17 cellular contexts compared by ENCODE assay signal in genomic region chr10:101046332-101047238, GRCh38. TPM values are rescaled to one million over a fixed set of nuclear protein-coding genes. Genes with fewer than 3 reads are reported as not detected.
DNase-seq lines count a peak whose midpoint lies in the region; ATAC-seq and TF ChIP-seq lines count a peak whose summit lies in the region.
"Had no signal": no experiment of that assay in that cellular context is flagged by ENCODE, and none has a peak within 500 bp of the region (broad histone marks: within the 10 kb centered on the region; RNA-seq: fewer than 3 reads in every experiment).

No MANE protein-coding gene starts in this region.

- H3K4me3 ChIP-seq in A673 (ENCODE audit: low read depth, low read length, poor library complexity, severe bottlenecking) (peak overlapping the region; percentile 32), GM23338 (peak overlapping the region; percentile 49), adrenal gland (no peak overlapping the region), thyroid gland (replicated peaks in 1 of 3) (no peak overlapping the region)
- H3K4me3 ChIP-seq: HAP-1 had no signal

- no peaks in the 10 kb centered on the region for H3K9me3 Mint-ChIP-seq in GM23338
- H3K9me3 Mint-ChIP-seq in activated T-cell treated with anti-CD3 and anti-CD28 coated beads, Interleukin-2, amount 50 U/mL, for 72 hours = no peaks in the 10 kb centered on the region
- H3K9me3 Mint-ChIP-seq: T-cell had no signal

- intact Hi-C loops in A673 (cut with micrococcal nuclease; ENCODE audit: unreplicated experiment) = loop anchor here (2.0 kb wide), 1 partner anchor 20 kb away; no protein-coding TSS in a partner anchor
- intact Hi-C loops in adrenal gland (cut with DNase I) = no loop called here
- intact Hi-C loops in thyroid gland (cut with DNase I) = no loop called here

- 45 to 56% (median 49%) methylated on average over 13 to 25 of the region's 25 CpGs for WGBS in adrenal gland, 4 donors
- WGBS in thyroid gland, 2 donors = 28 to 30% methylated on average over 25 of the region's 25 CpGs

- H3K27ac ChIP-seq in A673 (ENCODE audit: low read depth, low read length, poor library complexity, severe bottlenecking) (peak overlapping the region; percentile 4), GM23338 (ENCODE audit: low read depth) (no peak overlapping the region), adrenal gland (no peak overlapping the region), thyroid gland (no peak overlapping the region)

- 0 out of 2 replicates have a peak, but pooled peaks have one; percentile 15 for TF ChIP-seq CTCF in A673 (conservative IDR thresholded peaks at IDR 0.05; ENCODE audit: low read depth, low read length)
- TF ChIP-seq CTCF in GM23338 (conservative IDR thresholded peaks at IDR 0.05; ENCODE audit: low read depth in 2 of 2) = peak in 1 of 2 experiments; percentile 12; a peak in 1 of 4 replicates
- TF ChIP-seq CTCF in adrenal gland (IDR thresholded peaks at IDR 0.05) = no peak
- TF ChIP-seq CTCF in thyroid gland (IDR thresholded peaks at IDR 0.05) = no peak

- H3K27me3 ChIP-seq in A673 (replicated peaks; ENCODE audit: insufficient read depth, low read depth, low read length, poor library complexity) = no peaks in the 10 kb centered on the region
- peaks cover 93% of the 10 kb centered on the region for H3K27me3 ChIP-seq in GM23338 (ENCODE audit: insufficient read depth)
- H3K27me3 ChIP-seq in adrenal gland = peaks cover 44% of the 10 kb centered on the region
- H3K27me3 ChIP-seq in thyroid gland = peaks cover 32% of the 10 kb centered on the region

- peaks cover 24% of the 10 kb centered on the region for H4K20me1 ChIP-seq in GM23338 (replicated peaks; ENCODE audit: insufficient read depth)

- H3K36me3 ChIP-seq in A673 (ENCODE audit: insufficient read depth, low read length, poor library complexity, severe bottlenecking) (no peaks in the 10 kb centered on the region), GM23338 (ENCODE audit: insufficient read depth) (no peaks in the 10 kb centered on the region), adrenal gland (replicated peaks in 1 of 2) (no peaks in the 10 kb centered on the region), thyroid gland (no peaks in the 10 kb centered on the region)
- H3K36me3 ChIP-seq: HAP-1 had no signal

- H2AFZ ChIP-seq in GM23338 = no peak overlapping the region

- TF ChIP-seq POLR2A in adrenal gland (IDR thresholded peaks at IDR 0.05) = no peak
- TF ChIP-seq POLR2A in thyroid gland (IDR thresholded peaks at IDR 0.05) = no peak

- H3F3A ChIP-seq in GM23338 (replicated peaks; ENCODE audit: low read depth) = peaks cover 19% of the 10 kb centered on the region

- H3K36me3 Mint-ChIP-seq in GM23338 (ENCODE audit: low read depth) = no peaks in the 10 kb centered on the region
- H3K36me3 Mint-ChIP-seq in activated T-cell treated with anti-CD3 and anti-CD28 coated beads, Interleukin-2, amount 50 U/mL, for 72 hours (ENCODE audit: insufficient read depth in 2 of 2) = no peaks in the 10 kb centered on the region
- H3K36me3 Mint-ChIP-seq: activated naive CD8-positive, alpha-beta T cell; T-cell had no signal

- peak; percentile 22 for ATAC-seq in GM23338
- ATAC-seq in HG03025 (IDR thresholded peaks at IDR 0.05; ENCODE audit: low FRiP score, unreplicated experiment) = no peak
- no peak for ATAC-seq in activated T-cell treated with anti-CD3 and anti-CD28 coated beads, Interleukin-2, amount 50 U/mL, for 72 hours (replicated peaks in 1 of 2)
- ATAC-seq: T-cell had no signal

- H3K27me3 Mint-ChIP-seq in GM23338 (ENCODE audit: insufficient read depth, low read depth, poor library complexity) = peaks cover 83% of the 10 kb centered on the region
- peaks cover 52% of the 10 kb centered on the region for H3K27me3 Mint-ChIP-seq in activated T-cell treated with anti-CD3 and anti-CD28 coated beads, Interleukin-2, amount 50 U/mL, for 72 hours (ENCODE audit: low read depth)

- no peaks in the 10 kb centered on the region for H3K79me2 ChIP-seq in GM23338 (replicated peaks; ENCODE audit: insufficient read depth)

- no peaks in the 10 kb centered on the region for H3K9me3 ChIP-seq in A673 (ENCODE audit: low read depth, low read length, poor library complexity, severe bottlenecking)
- H3K9me3 ChIP-seq in adrenal gland (replicated peaks in 1 of 3) = no peaks in the 10 kb centered on the region
- H3K9me3 ChIP-seq in thyroid gland = no peaks in the 10 kb centered on the region
- H3K9me3 ChIP-seq: HAP-1 had no signal

- POLR2A ChIA-PET in A673 (lab: Charles Lee; ENCODE audit: low non-redundant PET) = no interaction called here

- CTCF ChIA-PET in A673 (lab: Charles Lee) = interaction anchor here (0.5 to 1.6 kb wide), 4 partner anchors 13 to 95 kb away, joined by 3 to 11 read pairs (median 4); partner anchors contain the start of gene KAZALD1

- H3K4me2 ChIP-seq in GM23338 = peak overlapping the region; percentile 78

- peak overlapping the region; percentile 61 for H3K4me3 Mint-ChIP-seq in GM23338
- no peak overlapping the region for H3K4me3 Mint-ChIP-seq in activated T-cell treated with anti-CD3 and anti-CD28 coated beads, Interleukin-2, amount 50 U/mL, for 72 hours
- H3K4me3 Mint-ChIP-seq: activated naive CD8-positive, alpha-beta T cell; T-cell had no signal

- H3K9me2 ChIP-seq in GM23338 (ENCODE audit: insufficient read depth) = no peaks in the 10 kb centered on the region

- peaks cover 47% of the 10 kb centered on the region for H3K4me1 Mint-ChIP-seq in GM23338
- H3K4me1 Mint-ChIP-seq in activated T-cell treated with anti-CD3 and anti-CD28 coated beads, Interleukin-2, amount 50 U/mL, for 72 hours (ENCODE audit: low read depth) = peaks cover 36% of the 10 kb centered on the region

- H3K4me1 ChIP-seq in A673 (ENCODE audit: insufficient read depth, low read length, poor library complexity, severe bottlenecking) (peaks cover 41% of the 10 kb centered on the region), GM23338 (ENCODE audit: insufficient read depth) (peaks cover 42% of the 10 kb centered on the region), adrenal gland (replicated peaks in 1 of 2) (peaks cover 3 to 24% of the 10 kb centered on the region in 2 donors), thyroid gland (peaks cover 16 to 20% of the 10 kb centered on the region in 2 donors)

- peak; percentile 73 for DNase-seq in A673 (ENCODE audit: low spot score)
- peak; percentile 75 for DNase-seq in GM23338 (ENCODE audit: low spot score)
- peak; percentile 89 for DNase-seq in SK-N-DZ (ENCODE audit: low spot score)
- peak; percentile 71 for DNase-seq in islet precursor cell
- no peak for DNase-seq in adrenal gland
- DNase-seq in thyroid gland = no peak
- DNase-seq in activated T-cell treated with anti-CD3 and anti-CD28 coated beads, Interleukin-2, amount 50 U/mL, for 72 hours = no peak
- DNase-seq: activated CD4-positive, alpha-beta T cell treated with anti-CD3 and anti-CD28 coated beads for 4 hours; central memory CD4-positive, alpha-beta T cell; foreskin fibroblast; NCI-H1092 treated with DMSO at 0.1 percent for 48 hours; stimulated activated CD4-positive, alpha-beta T cell treated with anti-CD3 and anti-CD28 coated beads, Interleukin-4, amount 100 ng/mL, for 4 hours; T-cell; trophoblast cell had no signal

- H3K27ac Mint-ChIP-seq in GM23338 = no peak overlapping the region
- H3K27ac Mint-ChIP-seq in activated T-cell treated with anti-CD3 and anti-CD28 coated beads, Interleukin-2, amount 50 U/mL, for 72 hours = no peak overlapping the region
- H3K27ac Mint-ChIP-seq: activated naive CD8-positive, alpha-beta T cell had no signal

- no TSS peak for BruUV-seq in A673 (replicated peaks; lab: Mats Ljungman, UMichigan)

RNA-seq across cellular contexts. Expression of gene KAZALD1, which starts 15.2 kb away (rescaled TPM):
- 12.5 and 19.2 TPM in 2 replicates for total RNA-seq in A673 (2021)
- 1.2 and 1.3 TPM in 2 replicates for total RNA-seq in GM23338 (2014; rRNA removed; shearing (Covaris generic))
- polyA plus RNA-seq in GM23338 (2016; fragmentation: Nextera tagmentation; extraction: Ambion mirVana) = 0.27 and 0.75 TPM in 2 replicates
- 10.9 and 11.8 TPM in 2 replicates for polyA plus RNA-seq in SK-N-DZ (2014; cell fraction: cytosol; rRNA removed)
- 10.5 and 16.3 TPM in 2 replicates for polyA plus RNA-seq in SK-N-DZ (2014; cell fraction: nucleus; rRNA removed)
- 1 to 10 TPM; 1.3 to 5.4 (median 2.1) TPM for total RNA-seq in adrenal gland
- 1 to 10 TPM in 2 of 3 donors, under 1 TPM in 1; 0.55 to 3.9 (median 2.9) TPM for polyA plus RNA-seq in adrenal gland
- 1 to 10 TPM; 3.1 to 9.9 (median 6.3) TPM for total RNA-seq in thyroid gland
- under 1 TPM; 0.49 to 0.53 TPM for total RNA-seq in activated T-cell treated with anti-CD3 and anti-CD28 coated beads, Interleukin-2, amount 50 U/mL, for 72 hours

RNA-seq across cellular contexts. Expression of gene SFXN3, which starts 15.6 kb away (rescaled TPM):
- total RNA-seq in A673 (2021) (15.5 and 16.9 TPM in 2 replicates), adrenal gland (10 to 100 TPM; 20.4 to 54.0 (median 36.3) TPM), thyroid gland (10 to 100 TPM; 35.8 to 56.8 (median 43.3) TPM)
- 2.3 and 3.8 TPM in 2 replicates for total RNA-seq in GM23338 (2014; rRNA removed; shearing (Covaris generic))
- polyA plus RNA-seq in GM23338 (2016; fragmentation: Nextera tagmentation; extraction: Ambion mirVana) (0.68 and 0.73 TPM in 2 replicates), adrenal gland (10 to 100 TPM; 24.1 to 32.8 (median 25.7) TPM)
- 27.7 and 40.4 TPM in 2 replicates for polyA plus RNA-seq in SK-N-DZ (2014; cell fraction: cytosol; rRNA removed)
- 45.4 and 66.2 TPM in 2 replicates for polyA plus RNA-seq in SK-N-DZ (2014; cell fraction: nucleus; rRNA removed)
- total RNA-seq in activated T-cell treated with anti-CD3 and anti-CD28 coated beads, Interleukin-2, amount 50 U/mL, for 72 hours = 10 to 100 TPM; 23.5 to 24.2 TPM

RNA-seq across cellular contexts. Expression of gene PDZD7, which starts 15.7 kb away (rescaled TPM):
- total RNA-seq in A673 (2021) (0.26 and 0.30 TPM in 2 replicates), adrenal gland (1 to 10 TPM in 2 of 8 donors, under 1 TPM in 5, not detected in 1; 0.13 to 1.9 (median 0.60) TPM), thyroid gland (1 to 10 TPM in 1 of 4 donors, under 1 TPM in 3; 0.24 to 1.1 (median 0.69) TPM)
- total RNA-seq in GM23338 (2014; rRNA removed; shearing (Covaris generic)) = 1.7 and 2.3 TPM in 2 replicates
- polyA plus RNA-seq in GM23338 (2016; fragmentation: Nextera tagmentation; extraction: Ambion mirVana) (1.5 and 1.7 TPM in 2 replicates), adrenal gland (1 to 10 TPM in 2 of 3 donors, under 1 TPM in 1; 0.18 to 3.5 (median 1.0) TPM)
- polyA plus RNA-seq in SK-N-DZ (2014; cell fraction: cytosol; rRNA removed) = 9.9 and 10.1 TPM in 2 replicates
- 28.3 and 32.8 TPM in 2 replicates for polyA plus RNA-seq in SK-N-DZ (2014; cell fraction: nucleus; rRNA removed)
- under 1 TPM; 0.12 to 0.44 TPM for total RNA-seq in activated T-cell treated with anti-CD3 and anti-CD28 coated beads, Interleukin-2, amount 50 U/mL, for 72 hours

RNA-seq across cellular contexts. Expression of gene LZTS2, which starts 47.0 kb away (rescaled TPM):
- total RNA-seq in A673 (2021) (49.1 and 59.9 TPM in 2 replicates), adrenal gland (100 to 1,000 TPM in 4 of 8 donors, 10 to 100 TPM in 4; 45.6 to 161 (median 101) TPM), thyroid gland (100 to 1,000 TPM in 1 of 4 donors, 10 to 100 TPM in 3; 75.4 to 107 (median 88.1) TPM)
- total RNA-seq in GM23338 (2014; rRNA removed; shearing (Covaris generic)) = 62.8 and 88.3 TPM in 2 replicates
- polyA plus RNA-seq in GM23338 (2016; fragmentation: Nextera tagmentation; extraction: Ambion mirVana) (27.6 and 28.8 TPM in 2 replicates), adrenal gland (100 to 1,000 TPM in 2 of 3 donors, 10 to 100 TPM in 1; 12.2 to 232 (median 126) TPM)
- 84.2 and 97.5 TPM in 2 replicates for polyA plus RNA-seq in SK-N-DZ (2014; cell fraction: cytosol; rRNA removed)
- polyA plus RNA-seq in SK-N-DZ (2014; cell fraction: nucleus; rRNA removed) = 135 and 146 TPM in 2 replicates
- 10 to 100 TPM; 12.0 to 14.1 TPM for total RNA-seq in activated T-cell treated with anti-CD3 and anti-CD28 coated beads, Interleukin-2, amount 50 U/mL, for 72 hours

RNA-seq across cellular contexts. Expression of gene TWNK, which starts 59.2 kb away (rescaled TPM):
- total RNA-seq in A673 (2021) = 29.5 and 30.8 TPM in 2 replicates
- total RNA-seq in GM23338 (2014; rRNA removed; shearing (Covaris generic)) = 24.5 and 29.4 TPM in 2 replicates
- polyA plus RNA-seq in GM23338 (2016; fragmentation: Nextera tagmentation; extraction: Ambion mirVana) = 11.4 and 12.2 TPM in 2 replicates
- 15.5 and 19.5 TPM in 2 replicates for polyA plus RNA-seq in SK-N-DZ (2014; cell fraction: cytosol; rRNA removed)
- polyA plus RNA-seq in SK-N-DZ (2014; cell fraction: nucleus; rRNA removed) = 10.5 and 23.3 TPM in 2 replicates
- 10 to 100 TPM in 4 of 8 donors, 1 to 10 TPM in 4; 5.3 to 14.2 (median 10.2) TPM for total RNA-seq in adrenal gland
- polyA plus RNA-seq in adrenal gland = 10 to 100 TPM in 1 of 3 donors, 1 to 10 TPM in 2; 7.6 to 21.8 (median 9.0) TPM
- 1 to 10 TPM; 5.5 to 7.7 (median 6.8) TPM for total RNA-seq in thyroid gland
- 10 to 100 TPM; 12.0 to 12.3 TPM for total RNA-seq in activated T-cell treated with anti-CD3 and anti-CD28 coated beads, Interleukin-2, amount 50 U/mL, for 72 hours

Comparison
In these comparisons a context has a peak if more than half of its experiments do, and no peak if none do; other contexts are left out.
1. DNase-seq: peak in A673 (single experiment), GM23338 (single experiment), SK-N-DZ (single experiment) and islet precursor cell (single experiment); none in adrenal gland (0 of 7), thyroid gland (0 of 2) and activated T-cell treated with anti-CD3 and anti-CD28 coated beads, Interleukin-2, amount 50 U/mL, for 72 hours (0 of 2).
2. H3K4me3 ChIP-seq: peak in A673 (single experiment) and GM23338 (single experiment); none in adrenal gland (0 of 4) and thyroid gland (0 of 3).